In the genomic region with DNA sequence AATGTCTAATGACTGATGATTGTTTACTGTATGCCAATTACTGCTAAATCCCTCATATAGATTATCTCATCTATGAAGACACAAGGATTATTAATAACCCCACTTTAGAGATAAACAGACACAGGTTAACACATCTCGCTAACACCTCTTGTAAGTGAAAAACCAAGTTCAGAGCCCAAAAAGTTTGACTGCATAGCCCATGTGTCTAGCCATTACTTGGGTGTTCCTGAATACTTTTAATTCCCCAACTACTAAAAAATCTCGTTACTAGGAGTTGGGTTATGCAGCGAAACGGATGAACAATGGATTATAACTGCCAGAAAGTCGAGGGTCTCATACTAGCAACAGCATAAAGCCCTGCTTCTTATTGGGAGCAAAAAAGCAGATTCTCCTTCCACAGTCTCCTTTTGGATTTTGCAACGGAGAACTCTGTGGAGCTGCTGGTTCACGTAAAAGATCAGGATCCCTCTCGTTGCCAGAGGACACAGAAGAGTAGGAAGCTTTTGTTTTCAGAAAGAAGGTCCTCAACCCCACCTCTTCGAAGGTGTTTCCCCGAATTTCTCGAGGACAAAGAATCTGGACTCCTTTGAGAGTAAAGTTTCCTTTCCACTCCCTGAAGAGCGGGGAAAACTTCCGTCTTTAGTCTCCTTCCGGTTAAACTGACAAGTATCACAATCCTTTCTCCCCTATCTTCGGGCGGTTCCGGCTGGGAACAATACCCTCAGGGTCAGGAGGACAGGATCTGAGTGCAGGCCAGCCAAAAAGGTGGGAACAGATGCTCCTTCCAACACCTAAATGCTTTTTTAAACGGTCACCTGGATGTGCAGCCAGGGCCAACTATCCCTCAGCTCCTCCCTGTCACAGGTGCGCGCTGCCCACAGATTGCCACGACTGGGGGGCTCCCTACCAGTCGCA, we compare ENCODE assay signal across 8 cellular contexts. TPM values are rescaled to one million over a fixed set of nuclear protein-coding genes. Genes with fewer than 3 reads are reported as not detected.
DNase-seq lines count a peak whose midpoint lies in the region; ATAC-seq and TF ChIP-seq lines count a peak whose summit lies in the region.

No MANE protein-coding gene starts in this region.

- H3K79me2 ChIP-seq in OCI-LY7 (ENCODE audit: insufficient read depth, low read depth, low read length): peaks cover 59% of the 10 kb centered on the region

- H3K4me3 ChIP-seq in OCI-LY7 (ENCODE audit: low read depth, low read length, poor library complexity, severe bottlenecking): peak overlapping the region; percentile 85
- H3K4me3 ChIP-seq in cardiac fibroblast (replicated peaks in 1 of 2; ENCODE audit: low read depth in 2 of 2, low read length in 2 of 2): peak overlapping the region; percentile 91 to 97

- H3K9me3 ChIP-seq in OCI-LY7 (ENCODE audit: low read length): no peaks in the 10 kb centered on the region

- H3K4me1 ChIP-seq in OCI-LY7 (ENCODE audit: insufficient read depth, low read length, poor library complexity, severe bottlenecking): peaks cover 22% of the 10 kb centered on the region

- DNase-seq in COR-L47 (lab: John Stamatoyannopoulos, UW) (peak; percentile 8), OCI-LY7 (ENCODE audit: low spot score) (peak; percentile 58), cardiac fibroblast (ENCODE audit: low read depth in 2 of 2) (peak; percentile 36 to 47), iris pigment epithelial cell (ENCODE audit: low read depth) (peak; percentile 29)
- DNase-seq in stimulated activated CD4-positive, alpha-beta T cell treated with anti-CD3 and anti-CD28 coated beads, TNF-alpha, amount 100 ng/mL, for 48 hours (ENCODE audit: low read depth in 3 of 3): peak in 2 of 3 donors; percentile 3 to 7

- ATAC-seq in GM19023 (IDR thresholded peaks at IDR 0.05; ENCODE audit: unreplicated experiment) (peak; percentile 14), HG03135 (IDR thresholded peaks at IDR 0.05; ENCODE audit: unreplicated experiment) (peak; percentile 14), GM18858 (IDR thresholded peaks at IDR 0.05; ENCODE audit: unreplicated experiment) (no peak)

- CTCF ChIA-PET in OCI-LY7 (lab: Charles Lee; ENCODE audit: unreplicated experiment): interaction anchor here (1.5 kb wide), 1 partner anchor 49 kb away, joined by 6 read pairs; a partner anchor contains a TSS

- POLR2A ChIA-PET in OCI-LY7 (lab: Charles Lee): interaction anchor here (0.5 to 5.7 kb wide), 11 partner anchors 12 to 1312 kb away, joined by 3 to 63 read pairs (median 4); a partner anchor contains a TSS

- H3K4me2 ChIP-seq in OCI-LY7 (ENCODE audit: low read length): peak overlapping the region; percentile 92

- peak overlapping the region; percentile 81 for H3K27ac ChIP-seq in OCI-LY7 (ENCODE audit: low read depth, low read length, poor library complexity, severe bottlenecking)

- peak overlapping the region; percentile 71 for H2AFZ ChIP-seq in OCI-LY7 (ENCODE audit: low read length)

- no peaks in the 10 kb centered on the region; the same call in 1 of the 2 replicates for H4K20me1 ChIP-seq in OCI-LY7 (ENCODE audit: insufficient read depth, low read length)

- no peak for TF ChIP-seq CTCF in OCI-LY7 (conservative IDR thresholded peaks at IDR 0.05; ENCODE audit: low read length)
- no peak for TF ChIP-seq CTCF in cardiac fibroblast (IDR thresholded peaks at IDR 0.05; ENCODE audit: low read depth, low read length)

- BruUV-seq in OCI-LY7 (replicated peaks; lab: Mats Ljungman, UMichigan): no TSS peak

- intact Hi-C loops in OCI-LY7 (cut with micrococcal nuclease; ENCODE audit: unreplicated experiment): loop anchor here (5.0 to 10.0 kb wide), 3 partner anchors 400 to 985 kb away; a partner anchor contains a TSS

- H3K9me2 ChIP-seq in OCI-LY7 (ENCODE audit: insufficient read depth, low read length): no peaks in the 10 kb centered on the region

- H3K36me3 ChIP-seq in OCI-LY7 (ENCODE audit: insufficient read depth, low read length): peaks cover 44% of the 10 kb centered on the region

RNA-seq across cellular contexts. Expression of a gene that starts 0.9 kb away (rescaled TPM):
- 37.6 and 42.1 TPM in 2 replicates for total RNA-seq in OCI-LY7 (2014; rRNA removed; shearing (Covaris generic))
- 71.9 and 86.6 TPM in 2 replicates for total RNA-seq in OCI-LY7 (2022)

RNA-seq across cellular contexts. Expression of a gene that starts 48.2 kb away (rescaled TPM):
- 312 and 317 TPM in 2 replicates for total RNA-seq in OCI-LY7 (2014; rRNA removed; shearing (Covaris generic))
- 502 and 503 TPM in 2 replicates for total RNA-seq in OCI-LY7 (2022)

Comparison
In these comparisons a context has a peak if more than half of its experiments do, and no peak if none do; other contexts are left out.
1. DNase-seq: peak in every context shown above with its lines; median percentile 58 in OCI-LY7; 42 in cardiac fibroblast; 29 in iris pigment epithelial cell; 8 in COR-L47; 5 in stimulated activated CD4-positive, alpha-beta T cell treated with anti-CD3 and anti-CD28 coated beads, TNF-alpha, amount 100 ng/mL, for 48 hours.